8 cellular contexts compared by ENCODE assay signal in genomic region chr14:20455355-20456300, GRCh38. TPM values are rescaled to one million over a fixed set of nuclear protein-coding genes. Genes with fewer than 3 reads are reported as not detected.
DNase-seq lines count a peak whose midpoint lies in the region; ATAC-seq and TF ChIP-seq lines count a peak whose summit lies in the region.

No MANE protein-coding gene starts in this region.

- ATAC-seq in GM18502 (IDR thresholded peaks at IDR 0.05; ENCODE audit: poor library complexity, unreplicated experiment) (peak; percentile 62), HG02938 (IDR thresholded peaks at IDR 0.05; ENCODE audit: unreplicated experiment) (peak; percentile 59), left colon (peak; percentile 62)

- no peaks in the 10 kb centered on the region for H3K9me3 ChIP-seq in thyroid gland

- intact Hi-C loops in left colon (cut with DNase I, micrococcal nuclease), result loop anchor here in 1 of 2 donors (10.0 kb wide), 1 partner anchor 111 kb away; the partner anchor contains the start of gene PARP2
- intact Hi-C loops in thyroid gland (cut with DNase I), result loop anchor here (10.0 kb wide), 2 partner anchors 121 to 229 kb away; partner anchors contain the start of genes ANG, CCNB1IP1 and RNASE4

- no peaks in the 10 kb centered on the region for H3K27me3 ChIP-seq in BJ (ENCODE audit: control insufficient read depth, insufficient read depth, low read length)
- no peaks in the 10 kb centered on the region for H3K27me3 ChIP-seq in brain microvascular endothelial cell (replicated peaks)
- H3K27me3 ChIP-seq in thyroid gland, result no peaks in the 10 kb centered on the region

- TF ChIP-seq CTCF in BJ (IDR thresholded peaks at IDR 0.05; ENCODE audit: insufficient read depth, low read depth, low read length) (no peak), brain microvascular endothelial cell (IDR thresholded peaks at IDR 0.05; ENCODE audit: low read depth, low read length, missing control alignments) (no peak), thyroid gland (IDR thresholded peaks at IDR 0.05) (no peak)

- peak overlapping the region; percentile 65 for H3K4me3 ChIP-seq in BJ (ENCODE audit: low read depth, low read length)
- H3K4me3 ChIP-seq in brain microvascular endothelial cell (ENCODE audit: low read depth, low read length), result peak overlapping the region; percentile 93
- peak overlapping the region; percentile 24 to 59 (median 54) for H3K4me3 ChIP-seq in thyroid gland (replicated peaks in 1 of 3)

- peaks cover 25 to 32% of the 10 kb centered on the region in 2 donors for H3K4me1 ChIP-seq in thyroid gland

- TF ChIP-seq POLR2A in thyroid gland (IDR thresholded peaks at IDR 0.05), result no peak

- 1 to 3% methylated on average over 39 of the region's 39 CpGs for WGBS in thyroid gland, 2 donors

- no peak for DNase-seq in BJ (ENCODE audit: low read depth)
- DNase-seq in NCI-H460 (ENCODE audit: extremely low read depth, low read depth), result peak; percentile 67
- DNase-seq in brain microvascular endothelial cell, result peak; percentile 91
- DNase-seq in left colon, result no peak
- DNase-seq in thyroid gland, result no peak
- no peak for DNase-seq in GDM1 (lab: John Stamatoyannopoulos, UW)

- in situ Hi-C loops in brain microvascular endothelial cell (cut with HindIII; ENCODE audit: low pct_ligation_motif_present, low sequenced_read_pairs), result no loop called here

- POLR2A ChIA-PET in BJ (lab: Charles Lee), result no interaction called here

- H3K36me3 ChIP-seq in BJ (ENCODE audit: control insufficient read depth, insufficient read depth, low read length) (peaks cover 22% of the 10 kb centered on the region), brain microvascular endothelial cell (replicated peaks) (peaks cover 35% of the 10 kb centered on the region), thyroid gland (peaks cover 41 to 42% of the 10 kb centered on the region in 2 donors)

- H3K27ac ChIP-seq in brain microvascular endothelial cell (peak overlapping the region; percentile 99), thyroid gland (peak overlapping the region; percentile 35 to 85 (median 81))

- CTCF ChIA-PET in BJ (lab: Yijun Ruan, JAX), result interaction anchor here (0.7 to 1.6 kb wide), 3 partner anchors 11 to 227 kb away, joined by 3 to 16 read pairs (median 3); partner anchors contain the start of gene TEP1

RNA-seq across cellular contexts. Expression of gene APEX1, which starts 0.6 kb away (rescaled TPM):
- polyA plus RNA-seq in BJ (2011; rRNA removed), result 219 and 237 TPM in 2 replicates
- 77.2 and 135 TPM in 2 replicates for polyA minus RNA-seq in BJ (2011; rRNA and poly(A)+ RNA removed)
- 96.7 and 151 TPM in 2 replicates for total RNA-seq in NCI-H460 (2014; rRNA removed; shearing (Covaris generic))
- polyA plus RNA-seq in NCI-H460 (2014; cell fraction: nucleus; rRNA removed), result 973 and 1,498 TPM in 2 replicates
- total RNA-seq in left colon (10 to 100 TPM; 80.5 to 93.9 TPM), thyroid gland (100 to 1,000 TPM; 133 to 179 (median 142) TPM)

RNA-seq across cellular contexts. Expression of gene OSGEP, which starts 1.0 kb away (rescaled TPM):
- polyA plus RNA-seq in BJ (2011; rRNA removed), result 21.2 and 28.9 TPM in 2 replicates
- 24.4 and 34.2 TPM in 2 replicates for polyA minus RNA-seq in BJ (2011; rRNA and poly(A)+ RNA removed)
- 29.6 and 32.6 TPM in 2 replicates for total RNA-seq in NCI-H460 (2014; rRNA removed; shearing (Covaris generic))
- 74.9 and 103 TPM in 2 replicates for polyA plus RNA-seq in NCI-H460 (2014; cell fraction: nucleus; rRNA removed)
- total RNA-seq in left colon, result 10 to 100 TPM; 31.2 to 35.0 TPM
- total RNA-seq in thyroid gland, result 10 to 100 TPM; 56.7 to 88.8 (median 75.0) TPM

RNA-seq across cellular contexts. Expression of gene PIP4P1, which starts 5.6 kb away (rescaled TPM):
- polyA plus RNA-seq in BJ (2011; rRNA removed), result 28.6 and 38.3 TPM in 2 replicates
- 26.0 and 45.9 TPM in 2 replicates for polyA minus RNA-seq in BJ (2011; rRNA and poly(A)+ RNA removed)
- 17.3 and 20.6 TPM in 2 replicates for total RNA-seq in NCI-H460 (2014; rRNA removed; shearing (Covaris generic))
- 43.8 and 46.6 TPM in 2 replicates for polyA plus RNA-seq in NCI-H460 (2014; cell fraction: nucleus; rRNA removed)
- total RNA-seq in left colon (10 to 100 TPM; 42.0 to 42.9 TPM), thyroid gland (10 to 100 TPM; 15.4 to 29.1 (median 23.1) TPM)

RNA-seq across cellular contexts. Expression of gene PNP, which starts 13.6 kb away (rescaled TPM):
- polyA plus RNA-seq in BJ (2011; rRNA removed), result 18.4 and 21.4 TPM in 2 replicates
- 6.2 and 11.1 TPM in 2 replicates for polyA minus RNA-seq in BJ (2011; rRNA and poly(A)+ RNA removed)
- 83.5 and 89.9 TPM in 2 replicates for total RNA-seq in NCI-H460 (2014; rRNA removed; shearing (Covaris generic))
- 141 and 157 TPM in 2 replicates for polyA plus RNA-seq in NCI-H460 (2014; cell fraction: nucleus; rRNA removed)
- 10 to 100 TPM; 66.9 to 93.6 TPM for total RNA-seq in left colon
- total RNA-seq in thyroid gland, result 10 to 100 TPM; 13.9 to 29.3 (median 18.7) TPM

RNA-seq across cellular contexts. Expression of gene KLHL33, which starts 19.7 kb away (rescaled TPM):
- 0.12 and 0.22 TPM in 2 replicates for polyA plus RNA-seq in BJ (2011; rRNA removed)
- polyA minus RNA-seq in BJ (2011; rRNA and poly(A)+ RNA removed), result 0.15 and 0.24 TPM in 2 replicates
- total RNA-seq in NCI-H460 (2014; rRNA removed; shearing (Covaris generic)), result not detected in 2 replicates
- not detected in 2 replicates for polyA plus RNA-seq in NCI-H460 (2014; cell fraction: nucleus; rRNA removed)
- total RNA-seq in left colon (under 1 TPM; 0.09 to 0.31 TPM), thyroid gland (1 to 10 TPM in 1 of 4 donors, under 1 TPM in 3; 0.27 to 2.0 (median 0.36) TPM)

Comparison
In these comparisons a context has a peak if more than half of its experiments do, and no peak if none do; other contexts are left out.
1. DNase-seq: peak in NCI-H460 (single experiment) and brain microvascular endothelial cell (single experiment); none in BJ (single experiment), left colon (0 of 2), thyroid gland (0 of 2) and GDM1 (single experiment).
2. Peak in every context shown above with its lines, with median percentiles within 50 percentile points of each other: H3K4me3 ChIP-seq and ATAC-seq.